In genomic region chr19:42059196-42059595, GRCh38 we compare ENCODE assay signal across 30 cellular contexts. TPM values are rescaled to one million over a fixed set of nuclear protein-coding genes. Genes with fewer than 3 reads are reported as not detected.
"Had no signal": no experiment of that assay in that cellular context is flagged by ENCODE, and none has a peak within 500 bp of the region (broad histone marks: within the 10 kb centered on the region; RNA-seq: fewer than 3 reads in every experiment).

No MANE protein-coding gene starts in this region.

- H3K27ac ChIP-seq: colonic mucosa, coronary artery, dorsolateral prefrontal cortex, epithelial cell of prostate, esophagus muscularis mucosa, foreskin keratinocyte, gastrocnemius medialis, gastroesophageal sphincter, heart left ventricle, heart right ventricle had no signal

- H3K9me3 Mint-ChIP-seq: dendritic cell treated with granulocyte-macrophage colony-stimulating factor and Interleukin-4, amounts not matched to agents 40 ng/mL and 50 ng/mL, for 4 days; effector memory CD8-positive, alpha-beta T cell; endodermal cell had no signal

- H3K36me3 ChIP-seq: colonic mucosa, gastrocnemius medialis, heart left ventricle, heart right ventricle had no signal

- H3K27ac Mint-ChIP-seq: dendritic cell treated with granulocyte-macrophage colony-stimulating factor and Interleukin-4, amounts not matched to agents 40 ng/mL and 50 ng/mL, for 4 days; effector memory CD8-positive, alpha-beta T cell; endodermal cell had no signal

- DNase-seq: colonic mucosa; cortex of kidney; dermis blood vessel endothelial cell; dorsolateral prefrontal cortex; effector CD4-positive, alpha-beta T cell; effector CD8-positive, alpha-beta T cell; effector memory CD4-positive, alpha-beta T cell; effector memory CD8-positive, alpha-beta T cell; endodermal cell; erythroblast; esophagus squamous epithelium; foreskin fibroblast; foreskin keratinocyte; foreskin melanocyte; gastrocnemius medialis; glutamatergic neuron; head of caudate nucleus; heart left ventricle; heart right ventricle had no signal

- FAIRE-seq: colon, endometrium, endothelial cell of umbilical vein, frontal cortex had no signal

- H3K27me3 Mint-ChIP-seq: dendritic cell treated with granulocyte-macrophage colony-stimulating factor and Interleukin-4, amounts not matched to agents 40 ng/mL and 50 ng/mL, for 4 days had no signal

- H3K4me1 Mint-ChIP-seq: endodermal cell had no signal

- H3K27me3 ChIP-seq: colonic mucosa, dorsolateral prefrontal cortex, esophagus muscularis mucosa, esophagus squamous epithelium, gastrocnemius medialis, gastroesophageal sphincter, heart left ventricle, heart right ventricle had no signal

- H3K4me3 Mint-ChIP-seq: dendritic cell treated with granulocyte-macrophage colony-stimulating factor and Interleukin-4, amounts not matched to agents 40 ng/mL and 50 ng/mL, for 4 days; effector memory CD8-positive, alpha-beta T cell; endodermal cell had no signal

- H3K4me3 ChIP-seq: colonic mucosa, coronary artery, dorsolateral prefrontal cortex, esophagus muscularis mucosa, esophagus squamous epithelium, gastrocnemius medialis, gastroesophageal sphincter, heart left ventricle, heart right ventricle had no signal

- H3K9me3 ChIP-seq: colonic mucosa, esophagus muscularis mucosa, esophagus squamous epithelium, gastrocnemius medialis, gastroesophageal sphincter, heart left ventricle, heart right ventricle had no signal

- H3K4me1 ChIP-seq: colonic mucosa, esophagus muscularis mucosa, foreskin keratinocyte, gastroesophageal sphincter, heart left ventricle, heart right ventricle had no signal

RNA-seq across cellular contexts. Expression of gene GRIK5, which starts 10.8 kb away (rescaled TPM):
- total RNA-seq: dermis microvascular lymphatic vessel endothelial cell, fibroblast of villous mesenchyme had no signal
